ENCODE assay signal across 8 cellular contexts in genomic region chr1:40153073-40153770, GRCh38. TPM values are rescaled to one million over a fixed set of nuclear protein-coding genes. Genes with fewer than 3 reads are reported as not detected.
DNase-seq lines count a peak whose midpoint lies in the region; ATAC-seq and TF ChIP-seq lines count a peak whose summit lies in the region.

No MANE protein-coding gene starts in this region.

- no peaks in the 10 kb centered on the region for H4K20me1 ChIP-seq in PC-3 (ENCODE audit: low read length)
- H4K20me1 ChIP-seq in mammary epithelial cell (ENCODE audit: insufficient read depth, low read length): no peaks in the 10 kb centered on the region

- intact Hi-C loops in CD4-positive, alpha-beta T cell (cut with DNase I, micrococcal nuclease): loop anchor here (1.0 to 5.0 kb wide), 7 partner anchors 30 to 699 kb away; no protein-coding TSS in a partner anchor
- intact Hi-C loops in PC-3 (cut with micrococcal nuclease): loop anchor here (2.0 kb wide), 1 partner anchor 152 kb away; no protein-coding TSS in a partner anchor
- intact Hi-C loops in mammary epithelial cell (cut with micrococcal nuclease): loop anchor here (1.0 kb wide), 3 partner anchors 162 to 251 kb away; no protein-coding TSS in a partner anchor
- intact Hi-C loops in left lung (cut with DNase I): loop anchor here in 1 of 2 donors (10.0 kb wide), 1 partner anchor 252 kb away; no protein-coding TSS in a partner anchor
- intact Hi-C loops in tibial artery (cut with DNase I; ENCODE audit: low total_unique reads): loop anchor here (5.0 kb wide), 1 partner anchor 164 kb away; the partner anchor contains the start of gene COL9A2

- peak; percentile 78 for TF ChIP-seq CTCF in CD4-positive, alpha-beta T cell (IDR thresholded peaks at IDR 0.05)
- TF ChIP-seq CTCF in PC-3 (conservative IDR thresholded peaks at IDR 0.05; ENCODE audit: low read depth, low read length) (peak; percentile 89), mammary epithelial cell (conservative IDR thresholded peaks at IDR 0.05 in 1 of 2, IDR thresholded peaks at IDR 0.05 in 1 of 2; ENCODE audit: extremely low read depth in 1 of 2, insufficient read depth in 1 of 2, low read depth in 1 of 2, low read length in 2 of 2) (peak; percentile 71 to 80), left lung (IDR thresholded peaks at IDR 0.05) (peak; percentile 49 to 75), tibial artery (IDR thresholded peaks at IDR 0.05) (peak; percentile 68 to 73)

- WGBS in mammary epithelial cell (ENCODE audit: low coverage, missing lambda C conversion rate): 5% methylated on average over 2 of the region's 2 CpGs

- no peaks in the 10 kb centered on the region for H3K36me3 Mint-ChIP-seq in CD4-positive, alpha-beta T cell (ENCODE audit: low read depth)

- H3K9ac ChIP-seq in PC-3 (ENCODE audit: low read length) (no peak overlapping the region), mammary epithelial cell (ENCODE audit: insufficient read depth, low read length) (no peak overlapping the region)

- H3K36me3 ChIP-seq in PC-3 (ENCODE audit: low read depth, low read length) (no peaks in the 10 kb centered on the region), mammary epithelial cell (ENCODE audit: insufficient read depth, low read length) (no peaks in the 10 kb centered on the region), left lung (no peaks in the 10 kb centered on the region), tibial artery (no peaks in the 10 kb centered on the region)

- POLR2A ChIA-PET in CD4-positive, alpha-beta T cell (lab: Charles Lee): interaction anchor here (0.6 to 2.1 kb wide), 10 partner anchors 8 to 252 kb away, joined by 3 to 13 read pairs (median 5); partner anchors contain the start of genes RLF and ZMPSTE24
- POLR2A ChIA-PET in PC-3 (lab: Charles Lee; ENCODE audit: unreplicated experiment): no interaction called here

- no peaks in the 10 kb centered on the region for H3K27me3 ChIP-seq in CD4-positive, alpha-beta T cell (ENCODE audit: control insufficient read depth, insufficient read depth, low read length)
- no peaks in the 10 kb centered on the region for H3K27me3 ChIP-seq in PC-3 (ENCODE audit: low read length)
- H3K27me3 ChIP-seq in mammary epithelial cell (ENCODE audit: insufficient read depth, low read length): no peaks in the 10 kb centered on the region
- H3K27me3 ChIP-seq in left lung: peaks cover 0 to under 1% of the 10 kb centered on the region in 2 donors
- H3K27me3 ChIP-seq in tibial artery: peaks cover 0 to 4% of the 10 kb centered on the region in 2 donors

- no peak for TF ChIP-seq POLR2A in GM18505 (IDR thresholded peaks at IDR 0.05; ENCODE audit: borderline replicate concordance, extremely low read depth, insufficient read depth, insufficient read length)

- H3K9me2 ChIP-seq in PC-3 (replicated peaks; ENCODE audit: low read length): no peaks in the 10 kb centered on the region

- ATAC-seq in CD4-positive, alpha-beta T cell (ENCODE audit: poor library complexity): peak; percentile 76
- ATAC-seq in GM18505 (IDR thresholded peaks at IDR 0.05; ENCODE audit: unreplicated experiment) (peak; percentile 50), PC-3 (peak; percentile 53), left lung (peak; percentile 73), HG03045 (IDR thresholded peaks at IDR 0.05; ENCODE audit: unreplicated experiment) (no peak)

- H3K4me1 ChIP-seq in PC-3 (ENCODE audit: insufficient read depth, low read length) (peaks cover 28% of the 10 kb centered on the region), mammary epithelial cell (ENCODE audit: insufficient read depth, low read length) (no peaks in the 10 kb centered on the region), left lung (peaks cover 0 to 11% of the 10 kb centered on the region in 2 donors), tibial artery (no peaks in the 10 kb centered on the region)

- H3K27ac ChIP-seq in CD4-positive, alpha-beta T cell (ENCODE audit: low read depth, low read length): no peak overlapping the region
- H3K27ac ChIP-seq in PC-3 (ENCODE audit: low read length): no peak overlapping the region
- no peak overlapping the region for H3K27ac ChIP-seq in mammary epithelial cell (ENCODE audit: insufficient read depth, low read depth, low read length)
- H3K27ac ChIP-seq in left lung: peak overlapping the region in 1 of 2 donors; percentile 19
- H3K27ac ChIP-seq in tibial artery: no peak overlapping the region

- H3K4me1 Mint-ChIP-seq in CD4-positive, alpha-beta T cell (ENCODE audit: low read depth): peaks cover 7% of the 10 kb centered on the region

- dilution Hi-C loops in mammary epithelial cell (cut with HindIII; ENCODE audit: low sequenced_read_pairs): loop anchor here (5.0 kb wide), 1 partner anchor 184 kb away; no protein-coding TSS in a partner anchor

- no peaks in the 10 kb centered on the region for H3K9me3 Mint-ChIP-seq in CD4-positive, alpha-beta T cell

- no peaks in the 10 kb centered on the region for H3K9me3 ChIP-seq in CD4-positive, alpha-beta T cell (ENCODE audit: control insufficient read depth, low read length)
- H3K9me3 ChIP-seq in PC-3 (ENCODE audit: low read length) (no peaks in the 10 kb centered on the region), mammary epithelial cell (replicated peaks; ENCODE audit: insufficient read depth, low read length) (no peaks in the 10 kb centered on the region), left lung (no peaks in the 10 kb centered on the region), tibial artery (no peaks in the 10 kb centered on the region)

- no TSS peak for BruUV-seq in PC-3 (replicated peaks; lab: Mats Ljungman, UMichigan)
- no TSS peak for BruUV-seq in mammary epithelial cell (replicated peaks; lab: Mats Ljungman, UMichigan)

- H3K79me2 ChIP-seq in PC-3 (ENCODE audit: low read length) (no peaks in the 10 kb centered on the region), mammary epithelial cell (ENCODE audit: insufficient read depth, low read length) (no peaks in the 10 kb centered on the region)

- CTCF ChIA-PET in CD4-positive, alpha-beta T cell (lab: Charles Lee): interaction anchor here (0.6 to 2.5 kb wide), 36 partner anchors 9 to 309 kb away, joined by 3 to 55 read pairs (median 4); partner anchors contain the start of genes COL9A2, RLF and SMAP2
- CTCF ChIA-PET in PC-3 (lab: Charles Lee): interaction anchor here (0.5 to 2.0 kb wide), 9 partner anchors 9 to 292 kb away, joined by 3 to 12 read pairs (median 3); no protein-coding TSS in a partner anchor
- CTCF ChIA-PET in mammary epithelial cell (lab: Charles Lee; ENCODE audit: low non-redundant PET): interaction anchor here (0.6 to 0.9 kb wide), 6 partner anchors 9 to 353 kb away, joined by 3 to 5 read pairs (median 4); no protein-coding TSS in a partner anchor

- H3F3A ChIP-seq in PC-3 (ENCODE audit: low read length, unreplicated experiment): no peaks in the 10 kb centered on the region

- peak overlapping the region; percentile 12 for H3K27ac Mint-ChIP-seq in CD4-positive, alpha-beta T cell

- peak in 4 of 10 experiments; percentile 5 to 23 (median 8) for DNase-seq in CD4-positive, alpha-beta T cell
- DNase-seq in HuH-7 (ENCODE audit: low spot score) (peak; percentile 26), PC-3 (peak; percentile 69), mammary epithelial cell (peak; percentile 40), left lung (no peak), tibial artery (no peak)

- H2AFZ ChIP-seq in PC-3 (ENCODE audit: low read length) (peak overlapping the region; percentile 90), mammary epithelial cell (ENCODE audit: low read depth, low read length) (peak overlapping the region; percentile 93)

- H3K4me3 Mint-ChIP-seq in CD4-positive, alpha-beta T cell: peak overlapping the region; percentile 2

- peak overlapping the region; percentile 82 for H3K4me2 ChIP-seq in PC-3 (ENCODE audit: low read length)
- peak overlapping the region; percentile 76 for H3K4me2 ChIP-seq in mammary epithelial cell (ENCODE audit: insufficient read depth, low read depth, low read length)

- in situ Hi-C loops in mammary epithelial cell (cut with MboI; ENCODE audit: low sequenced_read_pairs in 2 of 2): loop anchor here in 1 of 2 donors (5.0 kb wide), 1 partner anchor 184 kb away; no protein-coding TSS in a partner anchor

- H3K4me3 ChIP-seq in PC-3 (ENCODE audit: low read length): peak overlapping the region; percentile 54
- peak overlapping the region in 1 of 3 experiments; percentile 23 for H3K4me3 ChIP-seq in mammary epithelial cell (replicated peaks in 1 of 3; ENCODE audit: insufficient read depth in 1 of 3, low read depth in 2 of 3, low read length in 3 of 3)
- no peak overlapping the region for H3K4me3 ChIP-seq in left lung
- H3K4me3 ChIP-seq in tibial artery: no peak overlapping the region

- H3K27me3 Mint-ChIP-seq in CD4-positive, alpha-beta T cell: no peaks in the 10 kb centered on the region

RNA-seq across cellular contexts. Expression of gene RLF, which starts 8.0 kb away (rescaled TPM):
- 10 to 100 TPM; 42.7 to 44.8 TPM for total RNA-seq in CD4-positive, alpha-beta T cell
- total RNA-seq in PC-3 (2014; rRNA removed) (14.7 and 15.1 TPM in 2 replicates), mammary epithelial cell (10 to 100 TPM; 12.4 to 23.8 TPM), left lung (10 to 100 TPM; 11.2 to 12.7 TPM)
- 6.3 TPM for polyA plus RNA-seq in mammary epithelial cell
- 13.5 TPM for polyA minus RNA-seq in mammary epithelial cell

RNA-seq across cellular contexts. Expression of gene PPT1, which starts 56.2 kb away (rescaled TPM):
- 10 to 100 TPM; 31.9 to 34.5 TPM for total RNA-seq in CD4-positive, alpha-beta T cell
- total RNA-seq in PC-3 (2014; rRNA removed): 63.9 and 72.9 TPM in 2 replicates
- 10 to 100 TPM; 22.5 to 36.9 TPM for total RNA-seq in mammary epithelial cell
- 42.8 TPM for polyA plus RNA-seq in mammary epithelial cell
- 108 TPM for polyA minus RNA-seq in mammary epithelial cell
- 100 to 1,000 TPM; 164 to 195 TPM for total RNA-seq in left lung

Comparison
In these comparisons a context has a peak if more than half of its experiments do, and no peak if none do; other contexts are left out.
1. DNase-seq: peak in HuH-7 (single experiment), PC-3 (single experiment) and mammary epithelial cell (single experiment); none in left lung (0 of 2) and tibial artery (0 of 2).
2. Peak in every context shown above with its lines, with median percentiles within 50 percentile points of each other: CTCF ChIP-seq.